In genomic region chr7:126065766-126066165, GRCh38 we compare ENCODE assay signal across 22 cellular contexts.
DNase-seq lines count a peak whose midpoint lies in the region; ATAC-seq, FAIRE-seq and TF ChIP-seq lines count a peak whose summit lies in the region.
"Had no signal": no experiment of that assay in that cellular context is flagged by ENCODE, and none has a peak within 500 bp of the region (broad histone marks: within the 10 kb centered on the region; RNA-seq: fewer than 3 reads in every experiment).

No MANE protein-coding gene starts in this region.

- DNase-seq in NCI-H524 (lab: John Stamatoyannopoulos, UW) = peak; percentile 65 to 75
- DNase-seq in NCI-H82 (lab: John Stamatoyannopoulos, UW) = peak; percentile 15
- DNase-seq in glutamatergic neuron = peak; percentile 32
- DNase-seq in DMS79 treated with DMSO at 0.1 percent for 48 hours (lab: John Stamatoyannopoulos, UW) = no peak
- no peak for DNase-seq in HepG2 (ENCODE audit: low spot score)
- DNase-seq: AML-193; BE2C; CD4-positive, alpha-beta T cell; CD8-positive, alpha-beta memory T cell; DMS 273 treated with DMSO at 0.1 percent for 48 hours; DMS79; GF-D8; GOT3; HFFc6 had no signal

- peaks cover 4% of the 10 kb centered on the region for H3K36me3 Mint-ChIP-seq in glutamatergic neuron (ENCODE audit: unreplicated experiment)
- H3K36me3 Mint-ChIP-seq: CD14-positive monocyte; CD8-positive, alpha-beta memory T cell had no signal

- no peaks in the 10 kb centered on the region for H3K79me2 ChIP-seq in HepG2 (ENCODE audit: insufficient read depth, low read length)

- intact Hi-C loops in HepG2 (cut with micrococcal nuclease; ENCODE audit: unreplicated experiment) = no loop called here

- no peaks in the 10 kb centered on the region for H3K27me3 ChIP-seq in HepG2 (ENCODE audit: control insufficient read depth in 1 of 2, insufficient read depth in 2 of 2, low read length in 2 of 2)
- H3K27me3 ChIP-seq: BE2C; BLaER1 treated with 17β-estradiol and CSF1 and Interleukin-3, amounts not matched to agents 10 nM and 100 nM had no signal

- no peak overlapping the region for H3K27ac Mint-ChIP-seq in glutamatergic neuron (ENCODE audit: unreplicated experiment)
- H3K27ac Mint-ChIP-seq: CD14-positive monocyte; CD4-positive, alpha-beta T cell; CD8-positive, alpha-beta memory T cell; HFFc6 had no signal

- H3K4me3 Mint-ChIP-seq in glutamatergic neuron (ENCODE audit: unreplicated experiment) = no peak overlapping the region
- H3K4me3 Mint-ChIP-seq: CD14-positive monocyte; CD4-positive, alpha-beta T cell; CD8-positive, alpha-beta memory T cell; HFFc6 had no signal

- no peak overlapping the region for H3K4me2 ChIP-seq in HepG2 (ENCODE audit: low read depth, low read length)
- H3K4me2 ChIP-seq: BLaER1 treated with 17β-estradiol and CSF1 and Interleukin-3, amounts not matched to agents 10 nM and 100 nM had no signal

- no TSS peak for BruUV-seq in HepG2 (replicated peaks; lab: Mats Ljungman, UMichigan)

- H3K36me3 ChIP-seq in HepG2 (replicated peaks in 1 of 2; ENCODE audit: control insufficient read depth in 1 of 2, insufficient read depth in 2 of 2, low read length in 2 of 2) = no peaks in the 10 kb centered on the region
- H3K36me3 ChIP-seq: BE2C; BLaER1 treated with 17β-estradiol and CSF1 and Interleukin-3, amounts not matched to agents 10 nM and 100 nM; HAP-1 had no signal

- peaks cover 56% of the 10 kb centered on the region for H3K9me3 ChIP-seq in HepG2 (ENCODE audit: low read length)
- H3K9me3 ChIP-seq: BE2C, HAP-1 had no signal

- WGBS in HepG2 (ENCODE audit: low lambda C conversion rate) = 3% methylated on average over 4 of the region's 4 CpGs

- TF ChIP-seq POLR2A in HepG2 (IDR thresholded peaks at IDR 0.05; ENCODE audit: insufficient read depth in 1 of 2, low read depth in 2 of 2, low read length in 2 of 2) = no peak

- H3K4me3 ChIP-seq in HepG2 (replicated peaks in 1 of 3; ENCODE audit: insufficient read depth in 1 of 3, low read depth in 2 of 3, low read length in 3 of 3) = no peak overlapping the region
- H3K4me3 ChIP-seq: BLaER1 treated with 17β-estradiol and CSF1 and Interleukin-3, amounts not matched to agents 10 nM and 100 nM; HAP-1 had no signal

- CTCF ChIA-PET in HepG2 (lab: Yijun Ruan, JAX; ENCODE audit: low intra/inter-chr PET ratio, low total read pairs) = no interaction called here

- TF ChIP-seq CTCF in glutamatergic neuron (IDR thresholded peaks at IDR 0.05; ENCODE audit: partially characterized antibody, unreplicated experiment) (no peak), HepG2 (CRISPR knock-in tag; IDR thresholded peaks at IDR 0.05) (no peak)

- TF ChIP-seq EP300 in HepG2 (IDR thresholded peaks at IDR 0.05; ENCODE audit: low read depth in 2 of 2, low read length in 2 of 2) (no peak), HepG2 (CRISPR knock-in tag; IDR thresholded peaks at IDR 0.05; ENCODE audit: borderline replicate concordance) (no peak)

- no peaks in the 10 kb centered on the region for H3K27me3 Mint-ChIP-seq in glutamatergic neuron (ENCODE audit: unreplicated experiment)
- H3K27me3 Mint-ChIP-seq: CD4-positive, alpha-beta T cell had no signal

- H3K4me1 ChIP-seq in HepG2 (ENCODE audit: insufficient read depth, low read length) = no peaks in the 10 kb centered on the region
- H3K4me1 ChIP-seq: BE2C; BLaER1 treated with 17β-estradiol and CSF1 and Interleukin-3, amounts not matched to agents 10 nM and 100 nM; HAP-1 had no signal

- in situ Hi-C loops in HepG2 (cut with HindIII; ENCODE audit: extremely low pct_ligation_motif_present, low pct_unique_long_range_greater_than_20kb) = no loop called here

- H3K4me1 Mint-ChIP-seq in glutamatergic neuron (ENCODE audit: low read depth, unreplicated experiment) = peaks cover 18% of the 10 kb centered on the region
- H3K4me1 Mint-ChIP-seq: CD14-positive monocyte; CD8-positive, alpha-beta memory T cell had no signal

- ATAC-seq in HepG2 = no peak
- no peak for ATAC-seq in GM21423 (IDR thresholded peaks at IDR 0.05; ENCODE audit: unreplicated experiment)

- H4K20me1 ChIP-seq in HepG2 (ENCODE audit: insufficient read depth, low read length) = no peaks in the 10 kb centered on the region
- H4K20me1 ChIP-seq: BLaER1 treated with 17β-estradiol and CSF1 and Interleukin-3, amounts not matched to agents 10 nM and 100 nM had no signal

- peaks cover 1% of the 10 kb centered on the region for H3K9me3 Mint-ChIP-seq in glutamatergic neuron (ENCODE audit: unreplicated experiment)

- FAIRE-seq in HepG2 (lab: Jason Lieb, UNC) = no peak
- FAIRE-seq: D721Med, GM12891, GM18507, H54 had no signal

- no peak overlapping the region for H3K27ac ChIP-seq in HepG2 (ENCODE audit: extremely low read length, insufficient read depth, low read length)
- H3K27ac ChIP-seq: BLaER1 treated with 17β-estradiol and CSF1 and Interleukin-3, amounts not matched to agents 10 nM and 100 nM had no signal

- H2AFZ ChIP-seq in HepG2 (ENCODE audit: low read length) = no peak overlapping the region

- POLR2A ChIA-PET in HepG2 (lab: Yijun Ruan, JAX) = no interaction called here

- H3K9ac ChIP-seq in HepG2 (ENCODE audit: insufficient read depth, low read depth, low read length) = no peak overlapping the region
- H3K9ac ChIP-seq: BLaER1 treated with 17β-estradiol and CSF1 and Interleukin-3, amounts not matched to agents 10 nM and 100 nM had no signal

- TF ChIP-seq RAD21 in HepG2 (CRISPR knock-in tag; IDR thresholded peaks at IDR 0.05) = no peak

TF ChIP-seq in HepG2, 621 proteins besides CTCF, POLR2A, EP300 and RAD21 (continues in another document):
- no peak for TF ChIP-seq RBFOX2 (IDR thresholded peaks at IDR 0.05; ENCODE audit: low read depth, low read length)
- TF ChIP-seq, protein P1, sequence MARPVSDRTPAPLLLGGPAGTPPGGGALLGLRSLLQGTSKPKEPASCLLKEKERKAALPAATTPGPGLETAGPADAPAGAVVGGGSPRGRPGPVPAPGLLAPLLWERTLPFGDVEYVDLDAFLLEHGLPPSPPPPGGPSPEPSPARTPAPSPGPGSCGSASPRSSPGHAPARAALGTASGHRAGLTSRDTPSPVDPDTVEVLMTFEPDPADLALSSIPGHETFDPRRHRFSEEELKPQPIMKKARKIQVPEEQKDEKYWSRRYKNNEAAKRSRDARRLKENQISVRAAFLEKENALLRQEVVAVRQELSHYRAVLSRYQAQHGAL (CRISPR knock-in tag; IDR thresholded peaks at IDR 0.05; ENCODE audit: not compliant biosample characterization) = no peak
- no peak for TF ChIP-seq RFXAP (CRISPR knock-in tag; IDR thresholded peaks at IDR 0.05; ENCODE audit: borderline replicate concordance)
- TF ChIP-seq HNRNPUL1 (IDR thresholded peaks at IDR 0.05; ENCODE audit: low read depth, low read length) = no peak
- no peak for TF ChIP-seq ONECUT2 (CRISPR knock-in tag; IDR thresholded peaks at IDR 0.05)
- no peak for TF ChIP-seq SKI (IDR thresholded peaks at IDR 0.05; ENCODE audit: partially characterized antibody)
- no peak for TF ChIP-seq GMEB1 (CRISPR knock-in tag; IDR thresholded peaks at IDR 0.05; ENCODE audit: borderline replicate concordance)
- no peak for TF ChIP-seq ZNF878 (CRISPR knock-in tag; IDR thresholded peaks at IDR 0.05)
- no peak for TF ChIP-seq ZNF737 (CRISPR knock-in tag; IDR thresholded peaks at IDR 0.05; ENCODE audit: borderline replicate concordance)
- TF ChIP-seq ZNF34 (CRISPR knock-in tag; IDR thresholded peaks at IDR 0.05; ENCODE audit: borderline replicate concordance) = no peak
- TF ChIP-seq ZNF496 (CRISPR knock-in tag; IDR thresholded peaks at IDR 0.05; ENCODE audit: insufficient replicate concordance) = no peak
- TF ChIP-seq MXD1 (CRISPR knock-in tag; IDR thresholded peaks at IDR 0.05) = no peak
- TF ChIP-seq ZNF839 (CRISPR knock-in tag; IDR thresholded peaks at IDR 0.05; ENCODE audit: borderline replicate concordance) = no peak
- no peak for TF ChIP-seq SCMH1 (CRISPR knock-in tag; IDR thresholded peaks at IDR 0.05; ENCODE audit: borderline replicate concordance)
- no peak for TF ChIP-seq FOXO4 (CRISPR knock-in tag; conservative IDR thresholded peaks at IDR 0.05)
- no peak for TF ChIP-seq PAWR (CRISPR knock-in tag; IDR thresholded peaks at IDR 0.05; ENCODE audit: borderline replicate concordance)

Comparison
In these comparisons a context has a peak if more than half of its experiments do, and no peak if none do; other contexts are left out.
1. DNase-seq: peak in NCI-H524 (2 of 2), NCI-H82 (single experiment) and glutamatergic neuron (single experiment); none in DMS79 treated with DMSO at 0.1 percent for 48 hours (single experiment) and HepG2 (single experiment).